23 cellular contexts compared by ENCODE assay signal in the genomic region with DNA sequence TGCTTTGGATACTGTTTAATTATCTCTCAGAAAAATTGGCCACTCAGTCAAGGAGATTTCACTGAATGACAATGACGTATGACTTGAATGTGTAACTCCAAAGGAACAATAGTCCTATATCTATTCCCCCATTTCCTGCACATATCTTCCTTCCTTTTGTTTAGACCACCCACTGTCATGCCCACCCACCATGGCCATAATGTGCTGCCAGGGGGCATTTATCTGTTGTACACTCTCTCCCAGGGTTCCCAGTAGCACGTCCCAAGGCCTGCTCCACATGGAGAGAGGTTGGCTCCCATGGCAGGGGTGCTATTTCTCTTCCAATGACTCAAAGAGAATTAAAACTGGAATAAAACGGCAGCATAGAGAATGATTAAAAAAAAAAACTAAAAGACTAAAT. TPM values are rescaled to one million over a fixed set of nuclear protein-coding genes. Genes with fewer than 3 reads are reported as not detected.
DNase-seq lines count a peak whose midpoint lies in the region; ATAC-seq, FAIRE-seq and TF ChIP-seq lines count a peak whose summit lies in the region.
"Had no signal": no experiment of that assay in that cellular context is flagged by ENCODE, and none has a peak within 500 bp of the region (broad histone marks: within the 10 kb centered on the region; RNA-seq: fewer than 3 reads in every experiment).

No MANE protein-coding gene starts in this region.

- peaks cover 3% of the 10 kb centered on the region for H3K27me3 Mint-ChIP-seq in neural progenitor cell (ENCODE audit: insufficient read depth, low read depth)

- no peak for TF ChIP-seq POLR2A in HepG2 (IDR thresholded peaks at IDR 0.05; ENCODE audit: insufficient read depth in 1 of 2, low read depth in 2 of 2, low read length in 2 of 2)
- no peak for TF ChIP-seq POLR2A in right lobe of liver (IDR thresholded peaks at IDR 0.05)

- no peak overlapping the region for H3K4me3 ChIP-seq in HepG2 (replicated peaks in 1 of 3; ENCODE audit: insufficient read depth in 1 of 3, low read depth in 2 of 3, low read length in 3 of 3)
- H3K4me3 ChIP-seq in right lobe of liver, result no peak overlapping the region
- no peak overlapping the region for H3K4me3 ChIP-seq in coronary artery
- H3K4me3 ChIP-seq in neural progenitor cell, result no peak overlapping the region
- H3K4me3 ChIP-seq: BLaER1, GM23338 had no signal

- no peak for FAIRE-seq in HepG2 (lab: Jason Lieb, UNC)
- FAIRE-seq: A204.1, D721Med, GM12891, GM18507 had no signal

- POLR2A ChIA-PET in HepG2 (lab: Yijun Ruan, JAX), result no interaction called here

- peak overlapping the region; percentile 36 for H3K27ac Mint-ChIP-seq in neural progenitor cell
- H3K27ac Mint-ChIP-seq: B cell; CD14-positive monocyte; CD4-positive, alpha-beta T cell; CD8-positive, alpha-beta memory T cell; GM23338; H9; HFFc6 had no signal

- no peak overlapping the region for H3K4me3 Mint-ChIP-seq in neural progenitor cell
- H3K4me3 Mint-ChIP-seq: B cell; CD14-positive monocyte; CD4-positive, alpha-beta T cell; CD8-positive, alpha-beta memory T cell; GM23338; H9; HFFc6 had no signal

- 14% methylated on average over 3 of the region's 3 CpGs for WGBS in HepG2 (ENCODE audit: low lambda C conversion rate)
- WGBS in right lobe of liver (ENCODE audit: insufficient coverage, low coverage, low lambda C conversion rate, missing lambda C conversion rate), result 68% methylated on average over 3 of the region's 3 CpGs

- H3K9ac ChIP-seq in HepG2 (ENCODE audit: insufficient read depth, low read depth, low read length) (no peak overlapping the region), neural progenitor cell (no peak overlapping the region)
- H3K9ac ChIP-seq: BLaER1 had no signal

- H3K27me3 ChIP-seq in HepG2 (ENCODE audit: control insufficient read depth in 1 of 2, insufficient read depth in 2 of 2, low read length in 2 of 2) (peaks cover 0 to 10% of the 10 kb centered on the region in 2 experiments; a peak in 2 of 5 replicates), right lobe of liver (no peaks in the 10 kb centered on the region), neural progenitor cell (no peaks in the 10 kb centered on the region)
- H3K27me3 ChIP-seq: BLaER1 had no signal

- H4K20me1 ChIP-seq in HepG2 (ENCODE audit: insufficient read depth, low read length) (no peaks in the 10 kb centered on the region), neural progenitor cell (ENCODE audit: low read depth) (no peaks in the 10 kb centered on the region)
- H4K20me1 ChIP-seq: BLaER1 had no signal

- no peak for TF ChIP-seq RAD21 in HepG2 (CRISPR knock-in tag; IDR thresholded peaks at IDR 0.05)

- no peak for ATAC-seq in HepG2
- ATAC-seq in right lobe of liver, result no peak
- ATAC-seq: GM23338, HCT116 had no signal

- in situ Hi-C loops in HepG2 (cut with HindIII; ENCODE audit: extremely low pct_ligation_motif_present, low pct_unique_long_range_greater_than_20kb), result no loop called here

- intact Hi-C loops in HepG2 (cut with micrococcal nuclease; ENCODE audit: unreplicated experiment) (no loop called here), right lobe of liver (cut with DNase I) (no loop called here)

- no peaks in the 10 kb centered on the region for H3K9me3 Mint-ChIP-seq in neural progenitor cell
- H3K9me3 Mint-ChIP-seq: CD4-positive, alpha-beta T cell; CD8-positive, alpha-beta memory T cell; GM23338; H9; HFFc6 had no signal

- H3K4me1 ChIP-seq in HepG2 (ENCODE audit: insufficient read depth, low read length) (no peaks in the 10 kb centered on the region), right lobe of liver (no peaks in the 10 kb centered on the region), neural progenitor cell (peaks cover 10% of the 10 kb centered on the region)

- CTCF ChIA-PET in HepG2 (lab: Yijun Ruan, JAX; ENCODE audit: low intra/inter-chr PET ratio, low total read pairs), result no interaction called here

- H3K27ac ChIP-seq in HepG2 (ENCODE audit: extremely low read length, insufficient read depth, low read length), result no peak overlapping the region
- H3K27ac ChIP-seq in right lobe of liver, result no peak overlapping the region
- H3K27ac ChIP-seq in coronary artery, result no peak overlapping the region
- no peak overlapping the region for H3K27ac ChIP-seq in neural progenitor cell
- H3K27ac ChIP-seq: 22Rv1, BLaER1 had no signal

- TF ChIP-seq EP300 in HepG2 (IDR thresholded peaks at IDR 0.05; ENCODE audit: low read depth in 2 of 2, low read length in 2 of 2) (no peak), HepG2 (CRISPR knock-in tag; IDR thresholded peaks at IDR 0.05; ENCODE audit: borderline replicate concordance) (no peak)

- DNase-seq in HepG2 (ENCODE audit: low spot score) (no peak), right lobe of liver (no peak), coronary artery (ENCODE audit: low spot score) (peak; percentile 43), neural progenitor cell (ENCODE audit: low spot score) (no peak), pons (ENCODE audit: low spot score) (no peak)
- no peak for DNase-seq in stimulated activated CD4-positive, alpha-beta T cell treated with anti-CD3 and anti-CD28 coated beads, Interleukin-1b, Interleukin-23, amount 100 ng/mL, for 48 hours
- no peak for DNase-seq in activated effector memory CD4-positive, alpha-beta T cell treated with anti-CD3 and anti-CD28 coated beads, Interleukin-2, amount 50 U/mL, for 16 hours
- DNase-seq: CD4-positive, alpha-beta T cell; CD8-positive, alpha-beta memory T cell; DMS 273 treated with DMSO at 0.1 percent for 48 hours; GF-D8; H9; HFFc6 had no signal

- H2AFZ ChIP-seq in HepG2 (ENCODE audit: low read length), result no peak overlapping the region
- no peak overlapping the region for H2AFZ ChIP-seq in neural progenitor cell (replicated peaks)
- H2AFZ ChIP-seq: GM23338 had no signal

- H3K4me1 Mint-ChIP-seq in neural progenitor cell, result peaks cover 7% of the 10 kb centered on the region
- H3K4me1 Mint-ChIP-seq: B cell had no signal

- H3K9me3 ChIP-seq in HepG2 (ENCODE audit: low read length), result no peaks in the 10 kb centered on the region
- H3K9me3 ChIP-seq in right lobe of liver, result no peaks in the 10 kb centered on the region
- H3K9me3 ChIP-seq in neural progenitor cell (ENCODE audit: low read depth), result no peaks in the 10 kb centered on the region
- H3K9me3 ChIP-seq: BLaER1 had no signal

- H3K4me2 ChIP-seq in HepG2 (ENCODE audit: low read depth, low read length) (no peak overlapping the region), neural progenitor cell (no peak overlapping the region)
- H3K4me2 ChIP-seq: BLaER1, GM23338 had no signal

- no peaks in the 10 kb centered on the region for H3K36me3 Mint-ChIP-seq in neural progenitor cell
- H3K36me3 Mint-ChIP-seq: CD14-positive monocyte; CD8-positive, alpha-beta memory T cell had no signal

- H3F3A ChIP-seq in neural progenitor cell (ENCODE audit: low read depth), result no peaks in the 10 kb centered on the region

- TF ChIP-seq CTCF in HepG2 (CRISPR knock-in tag; IDR thresholded peaks at IDR 0.05), result no peak
- TF ChIP-seq CTCF in right lobe of liver (IDR thresholded peaks at IDR 0.05), result no peak
- no peak for TF ChIP-seq CTCF in coronary artery (IDR thresholded peaks at IDR 0.05)
- no peak for TF ChIP-seq CTCF in neural progenitor cell (IDR thresholded peaks at IDR 0.05)

- H3K79me2 ChIP-seq in HepG2 (ENCODE audit: insufficient read depth, low read length) (no peaks in the 10 kb centered on the region), neural progenitor cell (ENCODE audit: low read depth) (no peaks in the 10 kb centered on the region)

- BruUV-seq in HepG2 (replicated peaks; lab: Mats Ljungman, UMichigan), result no TSS peak

- H3K36me3 ChIP-seq in HepG2 (replicated peaks in 1 of 2; ENCODE audit: control insufficient read depth in 1 of 2, insufficient read depth in 2 of 2, low read length in 2 of 2), result no peaks in the 10 kb centered on the region
- H3K36me3 ChIP-seq in right lobe of liver, result no peaks in the 10 kb centered on the region
- H3K36me3 ChIP-seq in neural progenitor cell, result no peaks in the 10 kb centered on the region
- H3K36me3 ChIP-seq: BLaER1 had no signal

TF ChIP-seq in HepG2, 621 proteins besides CTCF, POLR2A, EP300 and RAD21:
- TF ChIP-seq CREB1 (IDR thresholded peaks at IDR 0.05), result 0 out of 2 replicates have a peak, but pooled peaks have one; percentile 17
- no peak for TF ChIP-seq CREB1 (CRISPR knock-in tag; IDR thresholded peaks at IDR 0.05)
- TF ChIP-seq ESRRA (CRISPR knock-in tag; IDR thresholded peaks at IDR 0.05; ENCODE audit: low read depth), result no peak
TF ChIP-seq in HepG2: peak in this region for 1.

RNA-seq across cellular contexts. Expression of gene CTNNB1, which starts 36.8 kb away (rescaled TPM):
- total RNA-seq in HepG2 (2016; rRNA removed; fragmentation: Illumina TruSeq; extraction: Trizol) (489 and 700 TPM in 2 replicates), right lobe of liver (100 to 1,000 TPM; 107 to 160 (median 138) TPM), neural progenitor cell (ENCODE audit: low replicate concordance) (566 and 688 TPM in 2 replicates)
- 50.2 and 54.9 TPM in 2 replicates for total RNA-seq in HepG2 (2016; cell fraction: cytosol; rRNA removed; fragmentation: Illumina TruSeq; extraction: Trizol; ENCODE audit: low read depth)
- total RNA-seq in HepG2 (2016; cell fraction: insoluble cytoplasmic fraction; rRNA removed; fragmentation: Illumina TruSeq; extraction: Trizol), result 488 and 720 TPM in 2 replicates
- total RNA-seq in HepG2 (2016; cell fraction: membrane; rRNA removed; fragmentation: Illumina TruSeq; extraction: Trizol), result 94.6 and 98.6 TPM in 2 replicates
- 268 and 292 TPM in 2 replicates for total RNA-seq in HepG2 (2016; cell fraction: nucleus; rRNA removed; fragmentation: Illumina TruSeq; extraction: Trizol)
- 398 and 417 TPM in 2 replicates for polyA plus RNA-seq in HepG2 (2011; rRNA removed)
- 460 and 473 TPM in 2 replicates for polyA plus RNA-seq in HepG2 (2011; cell fraction: cytosol; rRNA removed)
- 417 and 480 TPM in 2 replicates for polyA plus RNA-seq in HepG2 (2011; cell fraction: nucleus; rRNA removed)
- polyA plus RNA-seq in HepG2 (2012), result 229 and 276 TPM in 2 replicates
- polyA plus RNA-seq in HepG2 (2016; cell fraction: cytosol; fragmentation: Illumina TruSeq; extraction: Trizol; ENCODE audit: low read depth), result 7.0 and 9.4 TPM in 2 replicates
- polyA plus RNA-seq in HepG2 (2016; cell fraction: insoluble cytoplasmic fraction; fragmentation: Illumina TruSeq; extraction: Trizol; ENCODE audit: low read depth), result 347 and 367 TPM in 2 replicates
- polyA plus RNA-seq in HepG2 (2016; cell fraction: membrane; fragmentation: Illumina TruSeq; extraction: Trizol; ENCODE audit: low read depth), result 21.8 and 23.3 TPM in 2 replicates
- 235 and 254 TPM in 2 replicates for polyA plus RNA-seq in HepG2 (2016; cell fraction: nucleus; fragmentation: Illumina TruSeq; extraction: Trizol; ENCODE audit: insufficient read depth, low read depth)
- 1,533 and 3,275 TPM in 2 replicates for polyA minus RNA-seq in HepG2 (2011; rRNA and poly(A)+ RNA removed; ENCODE audit: low replicate concordance)
- 616 and 632 TPM in 2 replicates for polyA minus RNA-seq in HepG2 (2011; cell fraction: cytosol; rRNA and poly(A)+ RNA removed)
- polyA minus RNA-seq in HepG2 (2011; cell fraction: nucleus; rRNA and poly(A)+ RNA removed), result 538 and 639 TPM in 2 replicates
